ENCODE assay signal across 12 cellular contexts in genomic region chr4:85491527-85491926, GRCh38. TPM values are rescaled to one million over a fixed set of nuclear protein-coding genes. Genes with fewer than 3 reads are reported as not detected.
DNase-seq lines count a peak whose midpoint lies in the region; ATAC-seq and TF ChIP-seq lines count a peak whose summit lies in the region.
"Had no signal": no experiment of that assay in that cellular context is flagged by ENCODE, and none has a peak within 500 bp of the region (broad histone marks: within the 10 kb centered on the region; RNA-seq: fewer than 3 reads in every experiment).

No MANE protein-coding gene starts in this region.

- H3K4me1 Mint-ChIP-seq in neural progenitor cell, result peaks cover 32% of the 10 kb centered on the region
- no peaks in the 10 kb centered on the region for H3K4me1 Mint-ChIP-seq in activated CD4-positive, alpha-beta memory T cell treated with anti-CD3 and anti-CD28 coated beads for 36 hours (ENCODE audit: low read depth)
- H3K4me1 Mint-ChIP-seq: activated naive CD4-positive, alpha-beta T cell treated with anti-CD3 and anti-CD28 coated beads, Interleukin-2, amount 50 U/mL, for 24 hours had no signal

- H3F3A ChIP-seq in neural progenitor cell (ENCODE audit: low read depth), result peaks cover 17% of the 10 kb centered on the region

- no peaks in the 10 kb centered on the region for H3K9me3 ChIP-seq in right cardiac atrium (ENCODE audit: control insufficient read depth, low read length)
- no peaks in the 10 kb centered on the region for H3K9me3 ChIP-seq in neural progenitor cell (ENCODE audit: low read depth)

- no peak for TF ChIP-seq CTCF in neural progenitor cell (IDR thresholded peaks at IDR 0.05)

- CTCF ChIA-PET in activated CD4-positive, alpha-beta memory T cell treated with anti-CD3 and anti-CD28 coated beads for 36 hours (lab: Charles Lee), result no interaction called here

- H3K4me2 ChIP-seq in neural progenitor cell, result no peak overlapping the region
- H3K4me2 ChIP-seq: PC-9 had no signal

- H3K4me3 ChIP-seq in right cardiac atrium (ENCODE audit: low read length) (no peak overlapping the region), neural progenitor cell (no peak overlapping the region)
- H3K4me3 ChIP-seq: coronary artery, PC-9 had no signal

- H3K36me3 Mint-ChIP-seq in neural progenitor cell, result peaks cover 1% of the 10 kb centered on the region
- H3K36me3 Mint-ChIP-seq in activated CD4-positive, alpha-beta memory T cell treated with anti-CD3 and anti-CD28 coated beads for 36 hours, result no peaks in the 10 kb centered on the region
- H3K36me3 Mint-ChIP-seq: activated naive CD4-positive, alpha-beta T cell treated with anti-CD3 and anti-CD28 coated beads, Interleukin-2, amount 50 U/mL, for 24 hours had no signal

- ATAC-seq in GM18861 (IDR thresholded peaks at IDR 0.05; ENCODE audit: unreplicated experiment) (peak; percentile 92), HG02938 (IDR thresholded peaks at IDR 0.05; ENCODE audit: unreplicated experiment) (peak; percentile 71), right cardiac atrium (peak; percentile 81 to 87)

- no peak overlapping the region for H3K27ac Mint-ChIP-seq in neural progenitor cell
- H3K27ac Mint-ChIP-seq in activated CD4-positive, alpha-beta memory T cell treated with anti-CD3 and anti-CD28 coated beads for 36 hours, result no peak overlapping the region
- H3K27ac Mint-ChIP-seq: activated naive CD4-positive, alpha-beta T cell treated with anti-CD3 and anti-CD28 coated beads, Interleukin-2, amount 50 U/mL, for 24 hours had no signal

- no peaks in the 10 kb centered on the region for H3K36me3 ChIP-seq in neural progenitor cell

- intact Hi-C loops in right cardiac atrium (cut with DNase I), result loop anchor here in 1 of 4 donors (10.0 kb wide), 1 partner anchor 243 kb away; no protein-coding TSS in a partner anchor
- intact Hi-C loops in activated CD4-positive, alpha-beta memory T cell treated with anti-CD3 and anti-CD28 coated beads for 36 hours (cut with micrococcal nuclease), result no loop called here

- no peaks in the 10 kb centered on the region for H4K20me1 ChIP-seq in neural progenitor cell (ENCODE audit: low read depth)

- H3K27ac ChIP-seq in right cardiac atrium (ENCODE audit: low read length), result peak overlapping the region; percentile 67
- no peak overlapping the region for H3K27ac ChIP-seq in neural progenitor cell
- H3K27ac ChIP-seq: coronary artery, PC-9 had no signal

- POLR2A ChIA-PET in activated CD4-positive, alpha-beta memory T cell treated with anti-CD3 and anti-CD28 coated beads for 36 hours (lab: Charles Lee), result no interaction called here

- H3K4me1 ChIP-seq in right cardiac atrium (ENCODE audit: control insufficient read depth, insufficient read depth, low read length) (peaks cover 8% of the 10 kb centered on the region), neural progenitor cell (peaks cover 9% of the 10 kb centered on the region)

- no peaks in the 10 kb centered on the region for H3K27me3 Mint-ChIP-seq in neural progenitor cell (ENCODE audit: insufficient read depth, low read depth)
- no peaks in the 10 kb centered on the region for H3K27me3 Mint-ChIP-seq in activated CD4-positive, alpha-beta memory T cell treated with anti-CD3 and anti-CD28 coated beads for 36 hours
- H3K27me3 Mint-ChIP-seq: activated naive CD4-positive, alpha-beta T cell treated with anti-CD3 and anti-CD28 coated beads, Interleukin-2, amount 50 U/mL, for 24 hours had no signal

- peaks cover 2% of the 10 kb centered on the region for H3K9me3 Mint-ChIP-seq in neural progenitor cell
- peaks cover 4% of the 10 kb centered on the region for H3K9me3 Mint-ChIP-seq in activated CD4-positive, alpha-beta memory T cell treated with anti-CD3 and anti-CD28 coated beads for 36 hours
- H3K9me3 Mint-ChIP-seq: activated naive CD4-positive, alpha-beta T cell treated with anti-CD3 and anti-CD28 coated beads, Interleukin-2, amount 50 U/mL, for 24 hours had no signal

- DNase-seq in NCI-H187 treated with DMSO at 0.1 percent for 48 hours (lab: John Stamatoyannopoulos, UW) (peak; percentile 47), right cardiac atrium (no peak), neural progenitor cell (ENCODE audit: low spot score) (no peak), NCI-H226 (no peak), KG1 (lab: John Stamatoyannopoulos, UW) (no peak)
- no peak for DNase-seq in activated CD4-positive, alpha-beta memory T cell treated with anti-CD3 and anti-CD28 coated beads for 36 hours
- DNase-seq: activated CD4-positive, CD25-positive, alpha-beta regulatory T cell; PC-9 had no signal

- H3K27me3 ChIP-seq in right cardiac atrium (ENCODE audit: control insufficient read depth, insufficient read depth) (no peaks in the 10 kb centered on the region), neural progenitor cell (no peaks in the 10 kb centered on the region)

- no peaks in the 10 kb centered on the region for H3K79me2 ChIP-seq in neural progenitor cell (ENCODE audit: low read depth)

- H3K9ac ChIP-seq in neural progenitor cell, result no peak overlapping the region

- H2AFZ ChIP-seq in neural progenitor cell (replicated peaks), result no peak overlapping the region
- H2AFZ ChIP-seq: PC-9 had no signal

- no peak overlapping the region for H3K4me3 Mint-ChIP-seq in neural progenitor cell
- no peak overlapping the region for H3K4me3 Mint-ChIP-seq in activated CD4-positive, alpha-beta memory T cell treated with anti-CD3 and anti-CD28 coated beads for 36 hours
- H3K4me3 Mint-ChIP-seq: activated naive CD4-positive, alpha-beta T cell treated with anti-CD3 and anti-CD28 coated beads, Interleukin-2, amount 50 U/mL, for 24 hours had no signal

RNA-seq across cellular contexts. Expression of gene ARHGAP24, which starts 16.6 kb away (rescaled TPM):
- total RNA-seq in right cardiac atrium (10 to 100 TPM; 36.5 to 49.3 (median 39.3) TPM), neural progenitor cell (ENCODE audit: low replicate concordance) (2.2 and 2.6 TPM in 2 replicates)
- polyA plus RNA-seq in right cardiac atrium, result 16.7 TPM
- total RNA-seq in activated CD4-positive, alpha-beta memory T cell treated with anti-CD3 and anti-CD28 coated beads for 36 hours, result not detected

Comparison
In these comparisons a context has a peak if more than half of its experiments do, and no peak if none do; other contexts are left out.
1. RNA of gene ARHGAP24, which starts 16.6 kb away (total RNA-seq): 36.5 to 49.3 TPM in right cardiac atrium; 2.2 to 2.6 TPM in neural progenitor cell and not detected in activated CD4-positive, alpha-beta memory T cell treated with anti-CD3 and anti-CD28 coated beads for 36 hours; every median in the first group is over 10 times any median in the second.
2. Peak in every context shown above with its lines, with median percentiles within 50 percentile points of each other: ATAC-seq.